Comparison of ENCODE assay signal across 1 cellular context in the genomic region with DNA sequence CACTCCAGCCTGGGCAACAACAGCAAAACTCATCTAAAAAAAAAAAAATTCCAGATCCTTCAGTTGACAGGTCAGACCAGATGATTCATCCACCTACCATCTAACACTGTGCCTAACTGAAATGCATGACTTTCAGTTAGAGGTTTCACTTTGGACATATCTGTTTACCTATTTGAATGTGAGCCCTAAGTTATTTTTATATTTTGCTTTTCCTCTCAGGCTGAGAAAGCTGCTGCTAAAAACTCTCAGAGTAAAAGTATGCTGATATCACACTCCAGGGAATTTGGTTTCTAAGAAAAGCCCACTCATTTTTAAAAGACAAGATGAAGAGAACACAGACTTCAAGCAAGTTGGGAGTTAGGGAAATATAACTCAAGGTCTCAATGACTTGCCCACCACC.
TF ChIP-seq lines count a peak whose summit lies in the region.

No MANE protein-coding gene starts in this region.

TF ChIP-seq in GM12878, 131 proteins besides CTCF, POLR2A, EP300 and RAD21 (continued from another document and continues in another):
- TF ChIP-seq MLLT1 (IDR thresholded peaks at IDR 0.05) = 0 out of 2 replicates have a peak, but pooled peaks have one; percentile 68
- no peak for TF ChIP-seq DPF2 (IDR thresholded peaks at IDR 0.05)
- TF ChIP-seq, protein P1, sequence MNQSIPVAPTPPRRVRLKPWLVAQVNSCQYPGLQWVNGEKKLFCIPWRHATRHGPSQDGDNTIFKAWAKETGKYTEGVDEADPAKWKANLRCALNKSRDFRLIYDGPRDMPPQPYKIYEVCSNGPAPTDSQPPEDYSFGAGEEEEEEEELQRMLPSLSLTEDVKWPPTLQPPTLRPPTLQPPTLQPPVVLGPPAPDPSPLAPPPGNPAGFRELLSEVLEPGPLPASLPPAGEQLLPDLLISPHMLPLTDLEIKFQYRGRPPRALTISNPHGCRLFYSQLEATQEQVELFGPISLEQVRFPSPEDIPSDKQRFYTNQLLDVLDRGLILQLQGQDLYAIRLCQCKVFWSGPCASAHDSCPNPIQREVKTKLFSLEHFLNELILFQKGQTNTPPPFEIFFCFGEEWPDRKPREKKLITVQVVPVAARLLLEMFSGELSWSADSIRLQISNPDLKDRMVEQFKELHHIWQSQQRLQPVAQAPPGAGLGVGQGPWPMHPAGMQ (IDR thresholded peaks at IDR 0.05; ENCODE audit: borderline replicate concordance) = no peak
- peak; percentile 17; the same call in 1 of the 2 replicates for TF ChIP-seq CREM (IDR thresholded peaks at IDR 0.05; ENCODE audit: low read depth)
- TF ChIP-seq ESRRA (IDR thresholded peaks at IDR 0.05; ENCODE audit: low read length) = no peak
- peak; percentile 61 for TF ChIP-seq RUNX3 (IDR thresholded peaks at IDR 0.05; ENCODE audit: low read length)
- TF ChIP-seq GATAD2B (conservative IDR thresholded peaks at IDR 0.05; ENCODE audit: low read depth) = no peak
- TF ChIP-seq ZNF592 (IDR thresholded peaks at IDR 0.05) = no peak
- TF ChIP-seq ZBED1 (IDR thresholded peaks at IDR 0.05; ENCODE audit: borderline replicate concordance) = no peak
- TF ChIP-seq ZBTB40 (IDR thresholded peaks at IDR 0.05; ENCODE audit: borderline replicate concordance) = no peak
- TF ChIP-seq BMI1 (IDR thresholded peaks at IDR 0.05; ENCODE audit: borderline replicate concordance) = no peak
- TF ChIP-seq NRF1 (conservative IDR thresholded peaks at IDR 0.05; ENCODE audit: low read depth, low read length) = no peak
- no peak; the same call in 1 of the 2 replicates for TF ChIP-seq BACH1 (IDR thresholded peaks at IDR 0.05; ENCODE audit: borderline replicate concordance)
- no peak for TF ChIP-seq LARP7 (IDR thresholded peaks at IDR 0.05)
- no peak for TF ChIP-seq YY1 (IDR thresholded peaks at IDR 0.05; ENCODE audit: low read depth, low read length)
- no peak for TF ChIP-seq ZNF687 (IDR thresholded peaks at IDR 0.05)
- peak; percentile 89 for TF ChIP-seq MYB (IDR thresholded peaks at IDR 0.05; ENCODE audit: borderline replicate concordance, low read depth, low read length)
- no peak for TF ChIP-seq TARDBP (IDR thresholded peaks at IDR 0.05; ENCODE audit: borderline replicate concordance)
- no peak for TF ChIP-seq NFYA (IDR thresholded peaks at IDR 0.05; ENCODE audit: borderline replicate concordance, low read depth, low read length)
- TF ChIP-seq, protein P2, sequence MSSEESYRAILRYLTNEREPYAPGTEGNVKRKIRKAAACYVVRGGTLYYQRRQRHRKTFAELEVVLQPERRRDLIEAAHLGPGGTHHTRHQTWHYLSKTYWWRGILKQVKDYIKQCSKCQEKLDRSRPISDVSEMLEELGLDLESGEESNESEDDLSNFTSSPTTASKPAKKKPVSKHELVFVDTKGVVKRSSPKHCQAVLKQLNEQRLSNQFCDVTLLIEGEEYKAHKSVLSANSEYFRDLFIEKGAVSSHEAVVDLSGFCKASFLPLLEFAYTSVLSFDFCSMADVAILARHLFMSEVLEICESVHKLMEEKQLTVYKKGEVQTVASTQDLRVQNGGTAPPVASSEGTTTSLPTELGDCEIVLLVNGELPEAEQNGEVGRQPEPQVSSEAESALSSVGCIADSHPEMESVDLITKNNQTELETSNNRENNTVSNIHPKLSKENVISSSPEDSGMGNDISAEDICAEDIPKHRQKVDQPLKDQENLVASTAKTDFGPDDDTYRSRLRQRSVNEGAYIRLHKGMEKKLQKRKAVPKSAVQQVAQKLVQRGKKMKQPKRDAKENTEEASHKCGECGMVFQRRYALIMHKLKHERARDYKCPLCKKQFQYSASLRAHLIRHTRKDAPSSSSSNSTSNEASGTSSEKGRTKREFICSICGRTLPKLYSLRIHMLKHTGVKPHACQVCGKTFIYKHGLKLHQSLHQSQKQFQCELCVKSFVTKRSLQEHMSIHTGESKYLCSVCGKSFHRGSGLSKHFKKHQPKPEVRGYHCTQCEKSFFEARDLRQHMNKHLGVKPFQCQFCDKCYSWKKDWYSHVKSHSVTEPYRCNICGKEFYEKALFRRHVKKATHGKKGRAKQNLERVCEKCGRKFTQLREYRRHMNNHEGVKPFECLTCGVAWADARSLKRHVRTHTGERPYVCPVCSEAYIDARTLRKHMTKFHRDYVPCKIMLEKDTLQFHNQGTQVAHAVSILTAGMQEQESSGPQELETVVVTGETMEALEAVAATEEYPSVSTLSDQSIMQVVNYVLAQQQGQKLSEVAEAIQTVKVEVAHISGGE (CRISPR knock-in tag; IDR thresholded peaks at IDR 0.05) = no peak
- no peak for TF ChIP-seq ZSCAN29 (IDR thresholded peaks at IDR 0.05)
- no peak for TF ChIP-seq KDM1A (IDR thresholded peaks at IDR 0.05; ENCODE audit: borderline replicate concordance)
- no peak for TF ChIP-seq EGR1 (IDR thresholded peaks at IDR 0.05; ENCODE audit: borderline replicate concordance in 1 of 2, low read depth in 2 of 2, low read length in 2 of 2)
- no peak for TF ChIP-seq POLR2AphosphoS2 (IDR thresholded peaks at IDR 0.05; ENCODE audit: low read depth, low read length)
- TF ChIP-seq, protein P3, sequence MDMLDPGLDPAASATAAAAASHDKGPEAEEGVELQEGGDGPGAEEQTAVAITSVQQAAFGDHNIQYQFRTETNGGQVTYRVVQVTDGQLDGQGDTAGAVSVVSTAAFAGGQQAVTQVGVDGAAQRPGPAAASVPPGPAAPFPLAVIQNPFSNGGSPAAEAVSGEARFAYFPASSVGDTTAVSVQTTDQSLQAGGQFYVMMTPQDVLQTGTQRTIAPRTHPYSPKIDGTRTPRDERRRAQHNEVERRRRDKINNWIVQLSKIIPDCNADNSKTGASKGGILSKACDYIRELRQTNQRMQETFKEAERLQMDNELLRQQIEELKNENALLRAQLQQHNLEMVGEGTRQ (IDR thresholded peaks at IDR 0.05; ENCODE audit: borderline replicate concordance, low read depth, low read length) = no peak
- TF ChIP-seq HDGF (IDR thresholded peaks at IDR 0.05) = no peak
- no peak for TF ChIP-seq RBBP5 (conservative IDR thresholded peaks at IDR 0.05)
- peak; percentile 70 for TF ChIP-seq NR2F1 (conservative IDR thresholded peaks at IDR 0.05)
- no peak for TF ChIP-seq RELA (IDR thresholded peaks at IDR 0.05; ENCODE audit: borderline replicate concordance, partially characterized antibody)
- no peak for TF ChIP-seq IRF3 (IDR thresholded peaks at IDR 0.05)
- TF ChIP-seq TCF12 (IDR thresholded peaks at IDR 0.05; ENCODE audit: low read depth, low read length) = no peak
- TF ChIP-seq SPI1 (IDR thresholded peaks at IDR 0.05; ENCODE audit: borderline replicate concordance, insufficient read depth, low read depth, low read length) = no peak
- peak; percentile 52 for TF ChIP-seq JUNB (IDR thresholded peaks at IDR 0.05)
- no peak for TF ChIP-seq ETV6 (conservative IDR thresholded peaks at IDR 0.05 in 1 of 2, IDR thresholded peaks at IDR 0.05 in 1 of 2; ENCODE audit: borderline replicate concordance in 1 of 2, low read depth in 1 of 2)
- TF ChIP-seq SMAD1 (IDR thresholded peaks at IDR 0.05; ENCODE audit: low read depth, partially characterized antibody) = no peak
- TF ChIP-seq MTA3 (IDR thresholded peaks at IDR 0.05; ENCODE audit: borderline replicate concordance, low read length) = no peak
- no peak for TF ChIP-seq HDAC6 (IDR thresholded peaks at IDR 0.05; ENCODE audit: unreplicated experiment)
